In genomic region chr3:5300638-5301037, GRCh38 we compare ENCODE assay signal across 8 cellular contexts.
"Had no signal": no experiment of that assay in that cellular context is flagged by ENCODE, and none has a peak within 500 bp of the region (broad histone marks: within the 10 kb centered on the region; RNA-seq: fewer than 3 reads in every experiment).

No MANE protein-coding gene starts in this region.

- H3K9me3 ChIP-seq: HAP-1 had no signal

- ATAC-seq: HCT116, HepG2 had no signal

- H3K4me3 ChIP-seq: GM23248, HAP-1 had no signal

- DNase-seq: GM23248, GOT3, H7, HFFc6 had no signal

- H3K4me1 ChIP-seq: HAP-1 had no signal

- H3K36me3 ChIP-seq: HAP-1 had no signal

- H3K27ac ChIP-seq: HL-60 had no signal
